In genomic region chr5:138177936-138178515, GRCh38 we compare ENCODE assay signal across 8 cellular contexts. TPM values are rescaled to one million over a fixed set of nuclear protein-coding genes. Genes with fewer than 3 reads are reported as not detected.
A peak's percentile ranks its signal among the peaks of the same experiment; 100 is the strongest.
DNase-seq lines count a peak whose midpoint lies in the region; ATAC-seq and TF ChIP-seq lines count a peak whose summit lies in the region.

No MANE protein-coding gene starts in this region.

- DNase-seq in AG09309 (ENCODE audit: low read depth) (no peak), GM12865 (ENCODE audit: low read depth) (peak; percentile 33), NCI-H2196 (lab: John Stamatoyannopoulos, UW; ENCODE audit: unreplicated experiment) (peak; percentile 30), anterior cingulate cortex (lab: John Stamatoyannopoulos, UW) (peak in 30 of 58 donors; percentile 1 to 46 (median 18)), hepatocyte (ENCODE audit: low spot score) (peak; percentile 72), skeletal muscle cell (ENCODE audit: low read depth) (no peak)

- peak overlapping the region; percentile 95 for H3K4me3 ChIP-seq in AG09309 (ENCODE audit: control insufficient read depth, low read depth, low read length)
- H3K4me3 ChIP-seq in GM12865 (ENCODE audit: low read depth, low read length): peak overlapping the region; percentile 81
- peak overlapping the region; percentile 86 for H3K4me3 ChIP-seq in hepatocyte
- peak overlapping the region; percentile 90 for H3K4me3 ChIP-seq in skeletal muscle cell (ENCODE audit: low read depth, low read length)

- no peaks in the 10 kb centered on the region for H3K9me3 ChIP-seq in hepatocyte (ENCODE audit: low read depth)

- H3K36me3 ChIP-seq in hepatocyte (replicated peaks; ENCODE audit: insufficient read depth, low read depth): no peaks in the 10 kb centered on the region

- H3K79me2 ChIP-seq in hepatocyte: peaks cover 54% of the 10 kb centered on the region

- ATAC-seq in HG02852 (IDR thresholded peaks at IDR 0.05; ENCODE audit: unreplicated experiment) (no peak), HG02763 (IDR thresholded peaks at IDR 0.05; ENCODE audit: unreplicated experiment) (no peak)

- H3K27me3 ChIP-seq in hepatocyte: no peaks in the 10 kb centered on the region

- peak overlapping the region; percentile 79 for H2AFZ ChIP-seq in hepatocyte

- H4K20me1 ChIP-seq in hepatocyte (ENCODE audit: insufficient read depth, poor library complexity, severe bottlenecking): peaks cover 3% of the 10 kb centered on the region

- under 1% methylated on average over 16 of the region's 16 CpGs for WGBS in hepatocyte (ENCODE audit: low lambda C conversion rate, missing lambda C conversion rate)

- peak overlapping the region; percentile 77 for H3K27ac ChIP-seq in hepatocyte

- H3K4me2 ChIP-seq in hepatocyte: peak overlapping the region; percentile 86

- peaks cover 11% of the 10 kb centered on the region for H3K4me1 ChIP-seq in hepatocyte (ENCODE audit: insufficient read depth)

- TF ChIP-seq CTCF in AG09309 (IDR thresholded peaks at IDR 0.05; ENCODE audit: control insufficient read depth, insufficient read depth, low read depth, low read length, missing control alignments) (no peak), GM12865 (IDR thresholded peaks at IDR 0.05; ENCODE audit: insufficient read depth, low read depth, low read length, missing control alignments) (no peak), hepatocyte (IDR thresholded peaks at IDR 0.05; ENCODE audit: poor library complexity) (no peak)

- H3K9me2 ChIP-seq in hepatocyte (replicated peaks; ENCODE audit: insufficient read depth): no peaks in the 10 kb centered on the region

RNA-seq across cellular contexts. Expression of gene BRD8, which starts 0.4 kb away (rescaled TPM):
- total RNA-seq in hepatocyte: 39.2 and 50.9 TPM in 2 replicates
- polyA plus RNA-seq in hepatocyte: 50.7 and 53.0 TPM in 2 replicates

RNA-seq across cellular contexts. Expression of gene KIF20A, which starts 0.9 kb away (rescaled TPM):
- 12.0 and 12.3 TPM in 2 replicates for total RNA-seq in hepatocyte
- 9.0 and 10.5 TPM in 2 replicates for polyA plus RNA-seq in hepatocyte

RNA-seq across cellular contexts. Expression of gene CDC23, which starts 35.1 kb away (rescaled TPM):
- 32.3 and 33.2 TPM in 2 replicates for total RNA-seq in hepatocyte
- polyA plus RNA-seq in hepatocyte: 31.0 and 35.0 TPM in 2 replicates

RNA-seq across cellular contexts. Expression of gene NME5, which starts 38.8 kb away (rescaled TPM):
- total RNA-seq in hepatocyte: 2.2 and 2.3 TPM in 2 replicates
- polyA plus RNA-seq in hepatocyte: 1.8 and 2.6 TPM in 2 replicates

Comparison
In these comparisons a context has a peak if more than half of its experiments do, and no peak if none do; other contexts are left out.
1. DNase-seq: peak in GM12865 (single experiment), NCI-H2196 (single experiment), anterior cingulate cortex (30 of 58) and hepatocyte (single experiment); none in AG09309 (single experiment) and skeletal muscle cell (single experiment).
2. Peak in every context shown above with its lines, with median percentiles within 50 percentile points of each other: H3K4me3 ChIP-seq.